ENCODE assay signal across 33 cellular contexts in genomic region chrX:151336809-151337208, GRCh38.
"Had no signal": no experiment of that assay in that cellular context is flagged by ENCODE, and none has a peak within 500 bp of the region (broad histone marks: within the 10 kb centered on the region; RNA-seq: fewer than 3 reads in every experiment).

No MANE protein-coding gene starts in this region.

- H2AFZ ChIP-seq: PC-9 had no signal

- H3K4me3 ChIP-seq: PC-9, SJSA1 had no signal

- DNase-seq: Karpas-422, MM.1S, NCI-H1048, NCI-H1092 treated with DMSO at 0.1 percent for 48 hours, NCI-H1105 treated with DMSO at 0.1 percent for 48 hours, NCI-H1417, NCI-H1436, NCI-H146, NCI-H1694, NCI-H187, NCI-H1930, NCI-H2029 treated with DMSO at 0.1 percent for 48 hours, NCI-H2081 treated with DMSO at 0.1 percent for 48 hours, NCI-H2107, NCI-H2171, NCI-H226, NCI-H446 treated with DMSO at 0.1 percent for 48 hours, NCI-H510A, NCI-H524, NCI-H526, NCI-H69, NCI-H748 treated with DMSO at 0.1 percent for 48 hours, NCI-H82, PC-9, SHP77 treated with DMSO at 0.1 percent for 48 hours, SK-N-SH, SW 1271 had no signal

- H3K4me1 ChIP-seq: SJSA1 had no signal

- ATAC-seq: Panc1, Right ventricle myocardium inferior had no signal

- H3K27ac ChIP-seq: KMS-11, PC-9, RWPE1, SJSA1 had no signal

- H3K27me3 ChIP-seq: SJSA1 had no signal

- H3K36me3 ChIP-seq: SJSA1 had no signal

- H3K9me3 ChIP-seq: SJSA1, SK-N-SH had no signal

- H3K4me2 ChIP-seq: KMS-11, PC-9, SK-N-SH had no signal

- FAIRE-seq: RCC 7860 had no signal

- H3K9ac ChIP-seq: KMS-11, SK-N-SH had no signal
